8 cellular contexts compared by ENCODE assay signal in the genomic region with DNA sequence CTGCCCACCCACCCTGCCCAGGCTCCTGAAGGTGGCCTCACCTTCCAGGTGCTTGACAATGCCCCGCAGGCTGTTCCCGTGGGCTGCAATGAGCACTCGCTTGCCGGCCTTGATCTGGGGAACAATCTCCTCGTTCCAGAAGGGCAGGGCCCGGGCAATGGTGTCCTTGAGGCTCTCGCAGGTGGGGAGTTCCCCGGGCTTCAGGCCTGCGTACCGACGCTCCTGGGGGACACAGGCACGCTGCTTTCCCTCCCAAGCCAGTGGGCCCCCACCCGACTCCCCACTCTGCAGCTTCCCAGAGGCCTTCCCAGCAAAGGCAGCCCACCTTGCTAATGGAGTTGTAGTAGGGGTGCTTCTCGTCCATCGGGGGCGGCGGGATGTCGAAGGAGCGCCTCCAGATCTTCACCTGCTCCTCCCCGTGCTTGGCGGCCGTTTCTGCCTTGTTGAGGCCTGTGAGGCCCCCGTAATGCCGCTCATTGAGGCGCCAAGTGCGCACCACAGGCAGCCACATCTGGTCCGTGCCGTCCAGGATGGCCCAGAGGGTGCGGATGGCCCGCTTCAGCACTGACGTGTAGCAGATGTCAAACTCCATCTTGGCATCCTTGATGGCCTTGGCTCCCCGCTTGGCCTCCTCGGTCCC. TPM values are rescaled to one million over a fixed set of nuclear protein-coding genes. Genes with fewer than 3 reads are reported as not detected.
DNase-seq lines count a peak whose midpoint lies in the region; ATAC-seq and TF ChIP-seq lines count a peak whose summit lies in the region.
"Had no signal": no experiment of that assay in that cellular context is flagged by ENCODE, and none has a peak within 500 bp of the region (broad histone marks: within the 10 kb centered on the region; RNA-seq: fewer than 3 reads in every experiment).

No MANE protein-coding gene starts in this region.

- no CpG with 5 or more reads among the region's 33 CpGs for WGBS in gastroesophageal sphincter (ENCODE audit: low coverage in 1 of 2), 2 donors

- no peak overlapping the region for H2AFZ ChIP-seq in PC-3 (ENCODE audit: low read length)
- peak overlapping the region; percentile 47 for H2AFZ ChIP-seq in parathyroid adenoma

- H3K9me2 ChIP-seq in PC-3 (replicated peaks; ENCODE audit: low read length) = no peaks in the 10 kb centered on the region

- H3K4me1 ChIP-seq in PC-3 (ENCODE audit: insufficient read depth, low read length) = no peaks in the 10 kb centered on the region; the same call in 1 of the 2 replicates
- peaks cover 0 to 58% (median 19%) of the 10 kb centered on the region in 3 donors for H3K4me1 ChIP-seq in gastroesophageal sphincter
- peaks cover 23% of the 10 kb centered on the region for H3K4me1 ChIP-seq in parathyroid adenoma

- no peaks in the 10 kb centered on the region for H3K79me2 ChIP-seq in PC-3 (ENCODE audit: low read length)
- H3K79me2 ChIP-seq in parathyroid adenoma = no peaks in the 10 kb centered on the region

- no peaks in the 10 kb centered on the region for H3K27me3 ChIP-seq in PC-3 (ENCODE audit: low read length)
- H3K27me3 ChIP-seq in gastroesophageal sphincter = no peaks in the 10 kb centered on the region
- no peaks in the 10 kb centered on the region for H3K27me3 ChIP-seq in parathyroid adenoma (ENCODE audit: control insufficient read depth, insufficient read depth, low read length)

- H3K4me2 ChIP-seq in PC-3 (ENCODE audit: low read length) = no peak overlapping the region
- no peak overlapping the region for H3K4me2 ChIP-seq in parathyroid adenoma (ENCODE audit: low read length)

- peaks cover 7% of the 10 kb centered on the region for H3F3A ChIP-seq in PC-3 (ENCODE audit: low read length, unreplicated experiment)

- no peaks in the 10 kb centered on the region for H3K9me3 ChIP-seq in PC-3 (ENCODE audit: low read length)
- H3K9me3 ChIP-seq in gastroesophageal sphincter = no peaks in the 10 kb centered on the region
- no peaks in the 10 kb centered on the region for H3K9me3 ChIP-seq in parathyroid adenoma (ENCODE audit: control insufficient read depth, low read length)

- no peak overlapping the region for H3K9ac ChIP-seq in PC-3 (ENCODE audit: low read length)
- no peak overlapping the region for H3K9ac ChIP-seq in parathyroid adenoma

- no peaks in the 10 kb centered on the region for H4K20me1 ChIP-seq in PC-3 (ENCODE audit: low read length)

- no peak for TF ChIP-seq CTCF in PC-3 (conservative IDR thresholded peaks at IDR 0.05; ENCODE audit: low read depth, low read length)
- no peak for TF ChIP-seq CTCF in gastroesophageal sphincter (IDR thresholded peaks at IDR 0.05)
- TF ChIP-seq CTCF in parathyroid adenoma (IDR thresholded peaks at IDR 0.05) = no peak
- no peak for TF ChIP-seq CTCF in GM20000 (IDR thresholded peaks at IDR 0.05; ENCODE audit: extremely low read depth, missing control alignments)

- BruUV-seq in PC-3 (replicated peaks; lab: Mats Ljungman, UMichigan) = no TSS peak

- DNase-seq in PC-3 (no peak), GM20000 (ENCODE audit: low spot score) (no peak)
- DNase-seq: activated naive CD4-positive, alpha-beta T cell treated with anti-CD3 and anti-CD28 coated beads, Interleukin-2, amount 50 U/mL, for 16 hours had no signal

- ATAC-seq in PC-3 (peak; percentile 2; the same call in 1 of the 2 replicates), gastroesophageal sphincter (peak; percentile 4), GM18498 (IDR thresholded peaks at IDR 0.05; ENCODE audit: unreplicated experiment) (no peak), GM18867 (IDR thresholded peaks at IDR 0.05; ENCODE audit: unreplicated experiment) (no peak)

- POLR2A ChIA-PET in PC-3 (lab: Charles Lee; ENCODE audit: unreplicated experiment) = interaction anchor here (0.5 kb wide), 1 partner anchor 811 kb away, joined by 3 read pairs; no protein-coding TSS in a partner anchor

- no peak for TF ChIP-seq EP300 in gastroesophageal sphincter (IDR thresholded peaks at IDR 0.05)

- no peak overlapping the region for H3K4me3 ChIP-seq in PC-3 (ENCODE audit: low read length)
- peak overlapping the region in 1 of 2 donors; percentile 23 for H3K4me3 ChIP-seq in gastroesophageal sphincter
- H3K4me3 ChIP-seq in parathyroid adenoma (ENCODE audit: low read depth, low read length) = no peak overlapping the region

- TF ChIP-seq POLR2A in GM18526 (IDR thresholded peaks at IDR 0.05; ENCODE audit: extremely low read depth, insufficient read length) (peak; percentile 31), gastroesophageal sphincter (IDR thresholded peaks at IDR 0.05) (no peak)

- H3K27ac ChIP-seq in PC-3 (ENCODE audit: low read length) (no peak overlapping the region), gastroesophageal sphincter (no peak overlapping the region), parathyroid adenoma (no peak overlapping the region)

- intact Hi-C loops in PC-3 (cut with micrococcal nuclease) = no loop called here

- H3K36me3 ChIP-seq in PC-3 (ENCODE audit: low read depth, low read length) (peaks cover 7% of the 10 kb centered on the region; the same call in 1 of the 2 replicates), gastroesophageal sphincter (peaks cover 0 to 27% of the 10 kb centered on the region in 2 donors), parathyroid adenoma (ENCODE audit: control insufficient read depth, insufficient read depth, low read length) (no peaks in the 10 kb centered on the region)

- CTCF ChIA-PET in PC-3 (lab: Charles Lee) = no interaction called here

RNA-seq across cellular contexts. Expression of a gene that starts 0.5 kb away (rescaled TPM):
- 0.35 and 0.95 TPM in 2 replicates for total RNA-seq in PC-3 (2014; rRNA removed)
- total RNA-seq in gastroesophageal sphincter = 1 to 10 TPM in 2 of 4 donors, not detected in 2; 3.2 to 3.9 TPM

RNA-seq across cellular contexts. Expression of a gene that starts 17.4 kb away (rescaled TPM):
- total RNA-seq in PC-3 (2014; rRNA removed) (19.6 and 21.2 TPM in 2 replicates), gastroesophageal sphincter (10 to 100 TPM; 28.1 to 55.1 (median 32.4) TPM)

RNA-seq across cellular contexts. Expression of a gene that starts 20.4 kb away (rescaled TPM):
- total RNA-seq in PC-3 (2014; rRNA removed) = 108 and 152 TPM in 2 replicates
- total RNA-seq in gastroesophageal sphincter = 100 to 1,000 TPM in 3 of 4 donors, 10 to 100 TPM in 1; 92.2 to 132 (median 124) TPM

RNA-seq across cellular contexts. Expression of a gene that starts 39.2 kb away (rescaled TPM):
- not detected in 2 replicates for total RNA-seq in PC-3 (2014; rRNA removed)
- 100 to 1,000 TPM; 101 to 248 (median 171) TPM for total RNA-seq in gastroesophageal sphincter

RNA-seq across cellular contexts. Expression of a gene that starts 58.4 kb away (rescaled TPM):
- 224 and 225 TPM in 2 replicates for total RNA-seq in PC-3 (2014; rRNA removed)
- 10 to 100 TPM; 45.3 to 52.6 (median 50.8) TPM for total RNA-seq in gastroesophageal sphincter

Comparison
In these comparisons a context has a peak if more than half of its experiments do, and no peak if none do; other contexts are left out.
1. ATAC-seq: peak in PC-3 (single experiment) and gastroesophageal sphincter (single experiment); none in GM18498 (single experiment) and GM18867 (single experiment).